In the genomic region with DNA sequence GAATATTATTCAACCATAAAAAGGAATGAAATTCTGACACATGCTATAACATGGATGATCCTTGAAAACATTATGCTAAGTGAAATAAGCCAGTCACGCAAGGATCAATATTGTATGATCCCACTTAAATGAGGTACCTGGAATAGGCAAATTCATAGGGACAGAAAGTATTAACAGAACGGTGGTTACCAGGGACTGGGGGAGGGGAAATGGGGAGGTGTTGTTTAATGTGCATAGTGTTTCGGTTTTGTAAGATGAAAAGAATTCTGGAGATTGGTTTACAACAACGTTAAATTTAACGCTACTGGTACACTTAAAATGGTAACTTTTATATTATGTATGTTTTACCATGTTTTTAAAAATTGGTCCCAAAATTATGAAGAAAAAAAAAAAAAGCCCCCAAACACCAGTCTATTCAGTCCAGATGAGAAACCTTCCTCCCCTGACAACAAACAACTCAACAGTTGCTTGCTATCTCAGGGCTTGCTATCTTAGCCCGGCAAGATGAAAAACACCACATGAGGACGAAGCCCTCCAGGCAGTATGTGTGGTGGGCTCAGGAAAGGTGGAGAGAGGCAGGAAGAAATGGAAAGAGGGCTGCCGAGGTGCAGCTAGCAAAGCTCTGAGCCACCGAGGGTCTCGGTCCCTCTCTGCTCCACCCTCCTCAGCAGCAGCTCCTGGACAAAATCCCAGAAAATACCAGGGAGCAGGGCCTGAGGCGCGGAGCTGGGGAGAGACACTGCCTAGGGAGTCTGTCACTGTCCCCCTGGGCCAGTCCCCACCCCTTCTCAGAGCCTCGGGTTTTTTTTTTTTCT, we compare ENCODE assay signal across 9 cellular contexts. TPM values are rescaled to one million over a fixed set of nuclear protein-coding genes. Genes with fewer than 3 reads are reported as not detected.
A peak's percentile ranks its signal among the peaks of the same experiment; 100 is the strongest.
DNase-seq lines count a peak whose midpoint lies in the region; ATAC-seq and TF ChIP-seq lines count a peak whose summit lies in the region.
"Had no signal": no experiment of that assay in that cellular context is flagged by ENCODE, and none has a peak within 500 bp of the region (broad histone marks: within the 10 kb centered on the region; RNA-seq: fewer than 3 reads in every experiment).

No MANE protein-coding gene starts in this region.

- H3K9me3 Mint-ChIP-seq in T-cell (no peaks in the 10 kb centered on the region), progenitor cell of endocrine pancreas (ENCODE audit: low read depth) (no peaks in the 10 kb centered on the region)

- no peaks in the 10 kb centered on the region for H3K27me3 ChIP-seq in esophagus squamous epithelium

- POLR2A ChIA-PET in T-cell (lab: Charles Lee) = interaction anchor here in 1 of 2 donors (1.8 kb wide), 1 partner anchor 27 kb away, joined by 11 read pairs; no protein-coding TSS in a partner anchor

- CTCF ChIA-PET in T-cell (lab: Charles Lee) = interaction anchor here in 1 of 2 donors (0.6 to 2.7 kb wide), 8 partner anchors 12 to 917 kb away, joined by 3 to 10 read pairs (median 6); no protein-coding TSS in a partner anchor

- TF ChIP-seq POLR2A in esophagus squamous epithelium (IDR thresholded peaks at IDR 0.05) = no peak

- WGBS in esophagus squamous epithelium, 2 donors = 48 to 56% methylated on average over 13 of the region's 13 CpGs

- intact Hi-C loops in esophagus squamous epithelium (cut with DNase I) = no loop called here

- H3K4me1 Mint-ChIP-seq in T-cell (peaks cover 92 to 96% (median 92%) of the 10 kb centered on the region in 3 donors), progenitor cell of endocrine pancreas (ENCODE audit: low read depth) (peaks cover 36% of the 10 kb centered on the region)

- no peaks in the 10 kb centered on the region for H3K9me3 ChIP-seq in esophagus squamous epithelium

- H3K4me1 ChIP-seq in esophagus squamous epithelium = peaks cover 31 to 89% (median 47%) of the 10 kb centered on the region in 3 donors

- DNase-seq in EH (ENCODE audit: low read depth) = peak; percentile 30
- DNase-seq in T-cell = peak in 6 of 34 experiments; percentile 10 to 33 (median 16)
- no peak for DNase-seq in esophagus squamous epithelium (lab: John Stamatoyannopoulos, UW)
- no peak for DNase-seq in progenitor cell of endocrine pancreas (ENCODE audit: low spot score, unreplicated experiment)
- no peak for DNase-seq in NOMO-1 treated with dmso at 0.1 percent for 144 hours (lab: John Stamatoyannopoulos, UW; ENCODE audit: unreplicated experiment)

- H3K4me3 Mint-ChIP-seq in T-cell = peak overlapping the region; percentile 82 to 95 (median 84)
- peak overlapping the region; percentile 11 for H3K4me3 Mint-ChIP-seq in progenitor cell of endocrine pancreas (ENCODE audit: low read depth)

- H3K36me3 ChIP-seq in esophagus squamous epithelium = peaks cover 1 to 43% (median 22%) of the 10 kb centered on the region in 3 donors

- TF ChIP-seq CTCF in esophagus squamous epithelium (IDR thresholded peaks at IDR 0.05) (no peak), progenitor cell of endocrine pancreas (IDR thresholded peaks at IDR 0.05; ENCODE audit: unreplicated experiment) (no peak)

- peak overlapping the region; percentile 64 to 91 (median 72) for H3K27ac ChIP-seq in esophagus squamous epithelium

- H3K27me3 Mint-ChIP-seq in T-cell (no peaks in the 10 kb centered on the region), progenitor cell of endocrine pancreas (no peaks in the 10 kb centered on the region)

- peak in 1 of 4 experiments; percentile 4 for ATAC-seq in T-cell (replicated peaks in 1 of 4)
- ATAC-seq in HG03196 (IDR thresholded peaks at IDR 0.05; ENCODE audit: unreplicated experiment) = no peak
- no peak for ATAC-seq in GM19463 (IDR thresholded peaks at IDR 0.05; ENCODE audit: unreplicated experiment)
- no peak for ATAC-seq in GM21528 (IDR thresholded peaks at IDR 0.05; ENCODE audit: low FRiP score, unreplicated experiment)

- H3K27ac Mint-ChIP-seq in T-cell = peak overlapping the region; percentile 95
- peak overlapping the region; percentile 95 for H3K27ac Mint-ChIP-seq in progenitor cell of endocrine pancreas

- H3K36me3 Mint-ChIP-seq in T-cell = peaks cover 34% of the 10 kb centered on the region
- no peaks in the 10 kb centered on the region for H3K36me3 Mint-ChIP-seq in progenitor cell of endocrine pancreas (ENCODE audit: insufficient read depth)

- H3K4me3 ChIP-seq in esophagus squamous epithelium = peak overlapping the region in 2 of 4 donors; percentile 33 to 45
- H3K4me3 ChIP-seq: coronary artery had no signal

RNA-seq across cellular contexts. Expression of a gene that starts 8.5 kb away (rescaled TPM):
- total RNA-seq in T-cell (10 to 100 TPM; 15.0 to 38.7 (median 32.7) TPM), esophagus squamous epithelium (10 to 100 TPM; 15.8 to 32.0 (median 21.4) TPM), progenitor cell of endocrine pancreas (4.5 and 5.6 TPM in 2 replicates)

RNA-seq across cellular contexts. Expression of a gene that starts 43.6 kb away (rescaled TPM):
- total RNA-seq in T-cell = under 1 TPM in 1 of 5 donors, not detected in 4; 0.30 TPM
- 1 to 10 TPM in 3 of 4 donors, under 1 TPM in 1; 0.97 to 4.4 (median 2.1) TPM for total RNA-seq in esophagus squamous epithelium
- 0.18 and 0.36 TPM in 2 replicates for total RNA-seq in progenitor cell of endocrine pancreas
